ENCODE assay signal across 8 cellular contexts in the genomic region with DNA sequence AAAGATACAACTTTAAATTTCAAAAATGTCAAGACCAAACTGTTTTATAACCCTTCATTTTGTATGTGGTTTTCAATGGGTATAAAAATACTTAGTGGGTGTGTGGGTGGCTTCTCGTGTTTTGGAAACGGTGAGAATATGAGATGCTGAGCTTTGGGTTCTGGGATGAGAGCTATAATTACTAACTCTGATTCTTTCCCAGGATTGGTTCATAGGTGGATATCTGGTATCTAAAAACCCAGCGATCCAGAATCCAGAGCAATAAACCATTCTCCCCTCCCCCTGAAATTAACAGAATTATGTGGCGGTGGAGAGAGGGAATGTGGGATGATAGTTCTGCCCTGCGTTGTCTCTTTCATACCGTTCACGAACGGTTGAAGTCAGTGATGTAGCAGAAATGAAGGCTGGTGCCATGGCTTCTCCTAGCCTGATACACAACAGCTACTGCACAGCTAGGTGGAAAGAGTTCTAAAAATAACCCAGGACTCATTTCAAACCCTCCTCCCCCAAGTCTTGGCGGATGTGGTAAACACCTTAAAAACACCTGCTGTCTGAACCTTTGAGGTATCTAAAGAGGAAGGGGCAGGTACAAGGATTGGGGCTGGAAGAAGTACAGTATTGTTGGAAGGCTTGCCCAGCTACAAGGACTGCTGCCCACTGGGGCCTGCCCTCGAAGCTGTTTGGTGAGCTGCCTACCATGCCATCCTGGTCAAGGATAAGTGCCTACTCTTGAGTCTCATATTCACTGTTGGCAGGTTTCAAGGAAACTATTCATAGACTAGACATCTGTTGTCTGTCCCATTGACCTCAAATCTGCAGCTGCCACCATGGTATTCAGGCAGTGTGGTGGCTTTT. TPM values are rescaled to one million over a fixed set of nuclear protein-coding genes. Genes with fewer than 3 reads are reported as not detected.
DNase-seq lines count a peak whose midpoint lies in the region; ATAC-seq and TF ChIP-seq lines count a peak whose summit lies in the region.

No MANE protein-coding gene starts in this region.

- no peak overlapping the region for H4K91ac ChIP-seq in trophoblast cell (ENCODE audit: low read depth, low read length)

- H3K9ac ChIP-seq in trophoblast cell (ENCODE audit: low read length): no peak overlapping the region

- TF ChIP-seq POLR2A in vagina (IDR thresholded peaks at IDR 0.05): no peak

- no peaks in the 10 kb centered on the region for H3K9me3 ChIP-seq in vagina
- H3K9me3 ChIP-seq in trophoblast cell (ENCODE audit: insufficient read depth, low read depth, low read length): peaks cover 1% of the 10 kb centered on the region

- H3K36me3 ChIP-seq in vagina (peaks cover 0 to 25% of the 10 kb centered on the region in 2 donors), trophoblast cell (ENCODE audit: control insufficient read depth in 1 of 2, insufficient read depth in 2 of 2, low read length in 2 of 2) (peaks cover 8 to 16% of the 10 kb centered on the region in 2 experiments)

- H3K4me2 ChIP-seq in trophoblast cell (ENCODE audit: low read length): no peak overlapping the region

- ATAC-seq in GM18517 (IDR thresholded peaks at IDR 0.05; ENCODE audit: unreplicated experiment) (peak; percentile 85), HG02852 (IDR thresholded peaks at IDR 0.05; ENCODE audit: unreplicated experiment) (peak; percentile 90)

- no peak overlapping the region for H4K8ac ChIP-seq in trophoblast cell (ENCODE audit: low read depth, low read length)

- intact Hi-C loops in vagina (cut with DNase I): no loop called here

- H2AK5ac ChIP-seq in trophoblast cell (ENCODE audit: low read length): no peak overlapping the region

- H2AFZ ChIP-seq in trophoblast cell (ENCODE audit: insufficient read depth, low read length, poor library complexity): no peak overlapping the region

- H2BK120ac ChIP-seq in trophoblast cell (ENCODE audit: insufficient read depth, low read length, poor library complexity): no peak overlapping the region

- DNase-seq in NCI-H446 treated with DMSO at 0.1 percent for 48 hours (lab: John Stamatoyannopoulos, UW): peak; percentile 51
- peak; percentile 12 for DNase-seq in activated gamma-delta T cell treated with anti-CD3 and anti-CD28 coated beads, Interleukin-2, amount 50 U/mL, for 16 hours (ENCODE audit: low read depth)
- peak; percentile 45 for DNase-seq in stimulated activated CD4-positive, alpha-beta T cell treated with anti-CD3 and anti-CD28 coated beads, Interleukin-1b, Interleukin-23, amount 100 ng/mL, for 48 hours
- DNase-seq in vagina (ENCODE audit: extremely low spot score in 2 of 2): no peak
- no peak for DNase-seq in trophoblast cell
- no peak for DNase-seq in endothelial cell (ENCODE audit: low spot score)

- H3K79me1 ChIP-seq in trophoblast cell (ENCODE audit: low read length): peaks cover 2% of the 10 kb centered on the region

- H3K27me3 ChIP-seq in vagina (no peaks in the 10 kb centered on the region), trophoblast cell (ENCODE audit: insufficient read depth, low read length) (no peaks in the 10 kb centered on the region)

- no peak overlapping the region for H3K4me3 Mint-ChIP-seq in endothelial cell (ENCODE audit: unreplicated experiment)

- no peak overlapping the region for H3K23ac ChIP-seq in trophoblast cell (ENCODE audit: low read length)

- no peak overlapping the region for H3K14ac ChIP-seq in trophoblast cell (ENCODE audit: low read length)

- H3K27ac ChIP-seq in vagina (no peak overlapping the region), trophoblast cell (ENCODE audit: low read depth, low read length) (no peak overlapping the region)

- H3K9me3 Mint-ChIP-seq in endothelial cell (ENCODE audit: unreplicated experiment): no peaks in the 10 kb centered on the region

- peaks cover 4% of the 10 kb centered on the region for H3K79me2 ChIP-seq in trophoblast cell (ENCODE audit: control insufficient read depth, insufficient read depth, low read length, poor library complexity)

- H3K27ac Mint-ChIP-seq in endothelial cell (ENCODE audit: unreplicated experiment): no peak overlapping the region

- no peak overlapping the region for H2BK5ac ChIP-seq in trophoblast cell (ENCODE audit: low read depth, low read length, poor library complexity)

- H3K4me1 ChIP-seq in vagina (no peaks in the 10 kb centered on the region), trophoblast cell (ENCODE audit: control insufficient read depth in 1 of 2, insufficient read depth in 2 of 2, low read length in 2 of 2) (peaks cover 9% of the 10 kb centered on the region in 2 experiments)

- H3K4ac ChIP-seq in trophoblast cell (ENCODE audit: low read depth, low read length): no peak overlapping the region

- H3K4me3 ChIP-seq in vagina (no peak overlapping the region), trophoblast cell (ENCODE audit: low read depth, low read length) (no peak overlapping the region)

- no peak overlapping the region for H4K12ac ChIP-seq in trophoblast cell (ENCODE audit: low read depth, low read length)

- H3K4me1 Mint-ChIP-seq in endothelial cell (ENCODE audit: unreplicated experiment): peaks cover 58% of the 10 kb centered on the region

- H3K18ac ChIP-seq in trophoblast cell (ENCODE audit: low read length): no peak overlapping the region

- H2BK12ac ChIP-seq in trophoblast cell (ENCODE audit: low read length): no peak overlapping the region

- no CpG with 5 or more reads among the region's 10 CpGs for WGBS in trophoblast cell (ENCODE audit: extremely low coverage, insufficient coverage, insufficient read length)

- peaks cover 38% of the 10 kb centered on the region for H3K36me3 Mint-ChIP-seq in endothelial cell (ENCODE audit: low read depth, unreplicated experiment)

- H3K27me3 Mint-ChIP-seq in endothelial cell (ENCODE audit: unreplicated experiment): peaks cover 4% of the 10 kb centered on the region

- TF ChIP-seq CTCF in vagina (IDR thresholded peaks at IDR 0.05): no peak
- TF ChIP-seq CTCF in endothelial cell (IDR thresholded peaks at IDR 0.05; ENCODE audit: unreplicated experiment): no peak

RNA-seq across cellular contexts. Expression of a gene that starts 44.5 kb away (rescaled TPM):
- total RNA-seq in vagina (111 TPM), endothelial cell (ENCODE audit: unreplicated experiment) (331 TPM)
- polyA plus RNA-seq in trophoblast cell (2013): 151 and 154 TPM in 2 replicates

Comparison
In these comparisons a context has a peak if more than half of its experiments do, and no peak if none do; other contexts are left out.
1. DNase-seq: peak in NCI-H446 treated with DMSO at 0.1 percent for 48 hours (single experiment), activated gamma-delta T cell treated with anti-CD3 and anti-CD28 coated beads, Interleukin-2, amount 50 U/mL, for 16 hours (single experiment) and stimulated activated CD4-positive, alpha-beta T cell treated with anti-CD3 and anti-CD28 coated beads, Interleukin-1b, Interleukin-23, amount 100 ng/mL, for 48 hours (single experiment); none in vagina (0 of 2), trophoblast cell (0 of 2) and endothelial cell (single experiment).